In genomic region chr1:161749509-161750407, GRCh38 we compare ENCODE assay signal across 8 cellular contexts. TPM values are rescaled to one million over a fixed set of nuclear protein-coding genes. Genes with fewer than 3 reads are reported as not detected.
DNase-seq lines count a peak whose midpoint lies in the region; ATAC-seq and TF ChIP-seq lines count a peak whose summit lies in the region.

Gene DUSP12, plus strand, starts transcription at chr1:161749786. Its CDS starts 16 bp downstream, at chr1:161749802.

- H3K36me3 Mint-ChIP-seq in activated naive CD4-positive, alpha-beta T cell treated with anti-CD3 and anti-CD28 coated beads, Interleukin-2, amount 10 ng/mL, durations not matched to agents 7 days and 5 days: peaks cover 27% of the 10 kb centered on the region

- CTCF ChIA-PET in HEK293 (lab: Yijun Ruan, JAX): interaction anchor here (0.6 to 2.0 kb wide), 13 partner anchors 8 to 314 kb away, joined by 3 to 9 read pairs (median 5); no protein-coding TSS in a partner anchor
- CTCF ChIA-PET in activated naive CD4-positive, alpha-beta T cell treated with anti-CD3 and anti-CD28 coated beads, Interleukin-2, amount 10 ng/mL, durations not matched to agents 7 days and 5 days (lab: Charles Lee): interaction anchor here (0.7 to 2.7 kb wide), 8 partner anchors 8 to 288 kb away, joined by 3 to 13 read pairs (median 4); partner anchors contain the start of gene OLFML2B

- H3K4me3 Mint-ChIP-seq in activated naive CD4-positive, alpha-beta T cell treated with anti-CD3 and anti-CD28 coated beads, Interleukin-2, amount 10 ng/mL, durations not matched to agents 7 days and 5 days: peak within 1 kb of the TSS; percentile 98

- H3K36me3 ChIP-seq in HEK293 (ENCODE audit: control insufficient read depth in 2 of 2, insufficient read depth in 1 of 2, low read length in 2 of 2) (peaks cover 31 to 32% of the 10 kb centered on the region in 2 experiments), SK-N-MC (ENCODE audit: insufficient read depth, low read length) (peaks cover 36% of the 10 kb centered on the region), gastroesophageal sphincter (peaks cover 0 to 38% of the 10 kb centered on the region in 2 donors), suprapubic skin (peaks cover 28% of the 10 kb centered on the region)

- no peaks in the 10 kb centered on the region for H3K9me3 ChIP-seq in HEK293 (ENCODE audit: control insufficient read depth, insufficient read depth, low read depth, low read length)
- H3K9me3 ChIP-seq in SK-N-MC (ENCODE audit: low read depth, low read length): no peaks in the 10 kb centered on the region
- no peaks in the 10 kb centered on the region for H3K9me3 ChIP-seq in gastroesophageal sphincter
- H3K9me3 ChIP-seq in suprapubic skin: no peaks in the 10 kb centered on the region

- TF ChIP-seq CTCF in HEK293 (tag by site-specific recombination; IDR thresholded peaks at IDR 0.05): peak; percentile 73
- peak in 2 of 4 experiments; percentile 2 to 19 for TF ChIP-seq CTCF in gastroesophageal sphincter (IDR thresholded peaks at IDR 0.05)
- no peak for TF ChIP-seq CTCF in suprapubic skin (IDR thresholded peaks at IDR 0.05)

- peaks cover 3% of the 10 kb centered on the region for H3K9me3 Mint-ChIP-seq in activated naive CD4-positive, alpha-beta T cell treated with anti-CD3 and anti-CD28 coated beads, Interleukin-2, amount 10 ng/mL, durations not matched to agents 7 days and 5 days

- peak within 1 kb of the TSS; percentile 90 for H3K27ac ChIP-seq in HEK293 (ENCODE audit: extremely low read depth, low read depth, low read length)
- H3K27ac ChIP-seq in SK-N-MC: peak within 1 kb of the TSS; percentile 89
- H3K27ac ChIP-seq in gastroesophageal sphincter: peak within 1 kb of the TSS; percentile 29 to 95 (median 88)
- H3K27ac ChIP-seq in suprapubic skin: peak within 1 kb of the TSS; percentile 81

- DNase-seq in GM04504 (ENCODE audit: low read depth) (peak; percentile 89), MV-4-11 (lab: John Stamatoyannopoulos, UW) (peak; percentile 92), SK-N-MC (ENCODE audit: low read depth, low spot score) (no peak), non-pigmented ciliary epithelial cell (ENCODE audit: low read depth) (peak; percentile 88), suprapubic skin (ENCODE audit: low spot score in 2 of 2) (peak; percentile 96 to 97)
- DNase-seq in activated naive CD4-positive, alpha-beta T cell treated with anti-CD3 and anti-CD28 coated beads, Interleukin-2, amount 10 ng/mL, durations not matched to agents 7 days and 5 days: peak; percentile 91

- ATAC-seq in gastroesophageal sphincter: peak; percentile 99

- POLR2A ChIA-PET in HEK293 (lab: Yijun Ruan, JAX): interaction anchor here (0.5 to 1.9 kb wide), 9 partner anchors 9 to 1445 kb away, joined by 3 to 19 read pairs (median 6); partner anchors contain the start of gene OLFML2B

- H3K4me1 ChIP-seq in HEK293 (ENCODE audit: control insufficient read depth, insufficient read depth, low read length) (no peaks in the 10 kb centered on the region), gastroesophageal sphincter (peaks cover 0 to 24% (median 8%) of the 10 kb centered on the region in 3 donors), suprapubic skin (peaks cover 14% of the 10 kb centered on the region)

- peak within 1 kb of the TSS; percentile 92 for H3K9ac ChIP-seq in SK-N-MC (ENCODE audit: insufficient read length)

- H3K4me3 ChIP-seq in HEK293 (ENCODE audit: low read depth, low read length) (peak within 1 kb of the TSS; percentile 100), SK-N-MC (peak within 1 kb of the TSS; percentile 100), gastroesophageal sphincter (peak within 1 kb of the TSS; percentile 53 to 64), suprapubic skin (peak within 1 kb of the TSS; percentile 68)

- TF ChIP-seq EP300 in gastroesophageal sphincter (IDR thresholded peaks at IDR 0.05) (no peak), suprapubic skin (IDR thresholded peaks at IDR 0.05) (no peak)

- peak within 1 kb of the TSS; percentile 98 for H3K27ac Mint-ChIP-seq in activated naive CD4-positive, alpha-beta T cell treated with anti-CD3 and anti-CD28 coated beads, Interleukin-2, amount 10 ng/mL, durations not matched to agents 7 days and 5 days

- peaks cover 41% of the 10 kb centered on the region for H3K4me1 Mint-ChIP-seq in activated naive CD4-positive, alpha-beta T cell treated with anti-CD3 and anti-CD28 coated beads, Interleukin-2, amount 10 ng/mL, durations not matched to agents 7 days and 5 days

- peaks cover 11% of the 10 kb centered on the region for H3K27me3 Mint-ChIP-seq in activated naive CD4-positive, alpha-beta T cell treated with anti-CD3 and anti-CD28 coated beads, Interleukin-2, amount 10 ng/mL, durations not matched to agents 7 days and 5 days

- peaks cover 11% of the 10 kb centered on the region for H3K27me3 ChIP-seq in gastroesophageal sphincter
- H3K27me3 ChIP-seq in suprapubic skin: no peaks in the 10 kb centered on the region

- TF ChIP-seq POLR2A in gastroesophageal sphincter (IDR thresholded peaks at IDR 0.05): peak; percentile 40
- no peak for TF ChIP-seq POLR2A in suprapubic skin (IDR thresholded peaks at IDR 0.05)

- WGBS in gastroesophageal sphincter (ENCODE audit: low coverage in 1 of 2), 2 donors: 0% methylated on average over 1 to 6 of the region's 65 CpGs
- WGBS in suprapubic skin: 1% methylated on average over 23 of the region's 65 CpGs

TF ChIP-seq in HEK293, 187 proteins besides CTCF, POLR2A, EP300 and RAD21 (continues in another document):
- no peak for TF ChIP-seq ZNF221 (tag by site-specific recombination; IDR thresholded peaks at IDR 0.05; ENCODE audit: borderline replicate concordance)
- TF ChIP-seq ZNF280D (tag by site-specific recombination; IDR thresholded peaks at IDR 0.05): peak; percentile 80
- TF ChIP-seq ZNF621 (tag by site-specific recombination; IDR thresholded peaks at IDR 0.05): no peak
- no peak for TF ChIP-seq ZNF558 (tag by site-specific recombination; IDR thresholded peaks at IDR 0.05)
- TF ChIP-seq ZNF311 (tag by site-specific recombination; IDR thresholded peaks at IDR 0.05; ENCODE audit: borderline replicate concordance): no peak
- no peak for TF ChIP-seq ZNF776 (tag by site-specific recombination; IDR thresholded peaks at IDR 0.05; ENCODE audit: borderline replicate concordance)
- peak; percentile 82 for TF ChIP-seq ZNF561 (tag by site-specific recombination; IDR thresholded peaks at IDR 0.05; ENCODE audit: borderline replicate concordance)
- TF ChIP-seq KLF16 (tag by site-specific recombination; IDR thresholded peaks at IDR 0.05): peak; percentile 89; the same call in 1 of the 2 replicates
- no peak for TF ChIP-seq GLI2 (tag by site-specific recombination; IDR thresholded peaks at IDR 0.05; ENCODE audit: borderline replicate concordance, low read depth)
- TF ChIP-seq, protein P1, sequence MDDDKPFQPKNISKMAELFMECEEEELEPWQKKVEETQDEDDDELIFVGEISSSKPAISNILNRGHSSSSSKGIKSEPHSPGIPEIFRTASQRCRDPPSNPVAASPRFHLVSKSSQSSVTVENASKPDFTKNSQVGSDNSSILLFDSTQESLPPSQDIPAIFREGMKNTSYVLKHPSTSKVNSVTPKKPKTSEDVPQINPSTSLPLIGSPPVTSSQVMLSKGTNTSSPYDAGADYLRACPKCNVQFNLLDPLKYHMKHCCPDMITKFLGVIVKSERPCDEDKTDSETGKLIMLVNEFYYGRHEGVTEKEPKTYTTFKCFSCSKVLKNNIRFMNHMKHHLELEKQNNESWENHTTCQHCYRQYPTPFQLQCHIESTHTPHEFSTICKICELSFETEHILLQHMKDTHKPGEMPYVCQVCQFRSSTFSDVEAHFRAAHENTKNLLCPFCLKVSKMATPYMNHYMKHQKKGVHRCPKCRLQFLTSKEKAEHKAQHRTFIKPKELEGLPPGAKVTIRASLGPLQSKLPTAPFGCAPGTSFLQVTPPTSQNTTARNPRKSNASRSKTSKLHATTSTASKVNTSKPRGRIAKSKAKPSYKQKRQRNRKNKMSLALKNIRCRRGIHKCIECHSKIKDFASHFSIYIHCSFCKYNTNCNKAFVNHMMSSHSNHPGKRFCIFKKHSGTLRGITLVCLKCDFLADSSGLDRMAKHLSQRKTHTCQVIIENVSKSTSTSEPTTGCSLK (tag by site-specific recombination; IDR thresholded peaks at IDR 0.05): no peak
- TF ChIP-seq ZNF202 (tag by site-specific recombination; IDR thresholded peaks at IDR 0.05; ENCODE audit: borderline replicate concordance): no peak
- TF ChIP-seq, protein P2, sequence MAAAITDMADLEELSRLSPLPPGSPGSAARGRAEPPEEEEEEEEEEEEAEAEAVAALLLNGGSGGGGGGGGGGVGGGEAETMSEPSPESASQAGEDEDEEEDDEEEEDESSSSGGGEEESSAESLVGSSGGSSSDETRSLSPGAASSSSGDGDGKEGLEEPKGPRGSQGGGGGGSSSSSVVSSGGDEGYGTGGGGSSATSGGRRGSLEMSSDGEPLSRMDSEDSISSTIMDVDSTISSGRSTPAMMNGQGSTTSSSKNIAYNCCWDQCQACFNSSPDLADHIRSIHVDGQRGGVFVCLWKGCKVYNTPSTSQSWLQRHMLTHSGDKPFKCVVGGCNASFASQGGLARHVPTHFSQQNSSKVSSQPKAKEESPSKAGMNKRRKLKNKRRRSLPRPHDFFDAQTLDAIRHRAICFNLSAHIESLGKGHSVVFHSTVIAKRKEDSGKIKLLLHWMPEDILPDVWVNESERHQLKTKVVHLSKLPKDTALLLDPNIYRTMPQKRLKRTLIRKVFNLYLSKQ (tag by site-specific recombination; IDR thresholded peaks at IDR 0.05; ENCODE audit: borderline replicate concordance): no peak

RNA-seq across cellular contexts. Expression of gene DUSP12, which starts in this region (rescaled TPM):
- 10 to 100 TPM; 16.8 to 31.8 (median 24.7) TPM for total RNA-seq in gastroesophageal sphincter
- total RNA-seq in suprapubic skin: 10 to 100 TPM; 10.9 to 12.7 (median 11.9) TPM

Comparison
In these comparisons a context has a peak if more than half of its experiments do, and no peak if none do; other contexts are left out.
1. POLR2A ChIP-seq: peak in gastroesophageal sphincter (2 of 2); none in suprapubic skin (0 of 2).
2. Peak in every context shown above with its lines, with median percentiles within 50 percentile points of each other: H3K27ac ChIP-seq and H3K4me3 ChIP-seq.